ENCODE assay signal across 25 cellular contexts in the genomic region with DNA sequence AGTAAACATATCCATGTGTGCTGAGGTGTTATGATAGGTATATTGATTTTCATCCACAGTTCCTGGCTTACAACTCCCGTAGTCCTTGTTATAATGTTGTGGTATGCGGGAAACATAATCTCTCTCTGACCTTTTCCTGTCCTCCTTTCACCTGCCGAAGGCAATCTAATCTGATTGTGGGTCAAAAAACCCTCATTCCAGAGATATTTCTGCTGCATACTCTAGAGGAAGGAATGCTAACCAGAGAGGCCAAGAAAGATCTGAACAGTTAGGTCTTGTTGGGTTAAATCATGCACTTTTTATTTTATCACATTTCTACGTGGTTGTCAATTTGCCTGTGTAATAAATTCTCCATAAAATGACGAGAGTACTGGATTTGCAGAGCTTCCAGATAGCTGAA.
A peak's percentile ranks its signal among the peaks of the same experiment; 100 is the strongest.
DNase-seq lines count a peak whose midpoint lies in the region; ATAC-seq and TF ChIP-seq lines count a peak whose summit lies in the region.
"Had no signal": no experiment of that assay in that cellular context is flagged by ENCODE, and none has a peak within 500 bp of the region (broad histone marks: within the 10 kb centered on the region; RNA-seq: fewer than 3 reads in every experiment).

No MANE protein-coding gene starts in this region.

- intact Hi-C loops in tibial artery (cut with DNase I; ENCODE audit: low total_unique reads), result no loop called here

- DNase-seq in M059J (ENCODE audit: low read depth) (peak; percentile 37), amniotic epithelial cell (ENCODE audit: low read depth) (peak; percentile 61), iris pigment epithelial cell (ENCODE audit: low read depth) (peak; percentile 26), retinal pigment epithelial cell (ENCODE audit: low read depth) (peak; percentile 71), coronary artery (ENCODE audit: low spot score) (no peak), tibial artery (no peak)
- DNase-seq: Calu3; CD8-positive, alpha-beta T cell; DMS153; DND-41; GM23248; H7; Kasumi-1; MG63; NCI-H1694; NCI-H2029 treated with DMSO at 0.1 percent for 48 hours; NCI-H526 treated with DMSO at 0.1 percent for 48 hours; SHP77; SW 1271 had no signal

- TF ChIP-seq CTCF in retinal pigment epithelial cell (conservative IDR thresholded peaks at IDR 0.05; ENCODE audit: low read depth, low read length) (peak; percentile 54), coronary artery (IDR thresholded peaks at IDR 0.05) (no peak), tibial artery (IDR thresholded peaks at IDR 0.05) (no peak)

- H3K4me3 ChIP-seq in retinal pigment epithelial cell (ENCODE audit: low read length), result no peak overlapping the region
- H3K4me3 ChIP-seq in coronary artery, result no peak overlapping the region
- H3K4me3 ChIP-seq in tibial artery, result no peak overlapping the region
- H3K4me3 ChIP-seq: GM23248, K562, MG63 had no signal

- no peaks in the 10 kb centered on the region for H3K27me3 ChIP-seq in tibial artery
- H3K27me3 ChIP-seq: MG63 had no signal

- no peaks in the 10 kb centered on the region for H3K4me1 ChIP-seq in tibial artery

- no peaks in the 10 kb centered on the region for H3K9me3 ChIP-seq in tibial artery
- H3K9me3 ChIP-seq: MG63 had no signal

- no peak for ATAC-seq in HG03280 (IDR thresholded peaks at IDR 0.05; ENCODE audit: unreplicated experiment)
- ATAC-seq: CD8-positive, alpha-beta T cell; HepG2; K562; Panc1 had no signal

- H3K36me3 ChIP-seq in tibial artery, result no peaks in the 10 kb centered on the region
- H3K36me3 ChIP-seq: MG63 had no signal

- H3K27ac ChIP-seq in coronary artery, result no peak overlapping the region
- no peak overlapping the region for H3K27ac ChIP-seq in tibial artery
- H3K27ac ChIP-seq: C4-2B, GM23248, RWPE1 had no signal

Comparison
In these comparisons a context has a peak if more than half of its experiments do, and no peak if none do; other contexts are left out.
1. DNase-seq: peak in M059J (single experiment), amniotic epithelial cell (single experiment), iris pigment epithelial cell (single experiment) and retinal pigment epithelial cell (single experiment); none in coronary artery (single experiment) and tibial artery (0 of 2).